Comparison of ENCODE assay signal across 18 cellular contexts in genomic region chr15:72614810-72615532, GRCh38. TPM values are rescaled to one million over a fixed set of nuclear protein-coding genes. Genes with fewer than 3 reads are reported as not detected.
DNase-seq lines count a peak whose midpoint lies in the region; ATAC-seq and TF ChIP-seq lines count a peak whose summit lies in the region.
"Had no signal": no experiment of that assay in that cellular context is flagged by ENCODE, and none has a peak within 500 bp of the region (broad histone marks: within the 10 kb centered on the region; RNA-seq: fewer than 3 reads in every experiment).

No MANE protein-coding gene starts in this region.

- H2BK120ac ChIP-seq in mesendoderm (ENCODE audit: low read depth, low read length) = no peak overlapping the region

- no peak overlapping the region for H2BK15ac ChIP-seq in mesendoderm (replicated peaks; ENCODE audit: low read depth)

- ATAC-seq in Right ventricle myocardium inferior (no peak), foreskin keratinocyte (peak; percentile 46), upper lobe of right lung (peak; percentile 40)
- ATAC-seq: Panc1, SK-N-SH treated with all-trans-retinoic acid at 6 μM for 48 hours had no signal

- H3K79me2 ChIP-seq in mesendoderm (ENCODE audit: control insufficient read depth, insufficient read depth, low read length) = no peaks in the 10 kb centered on the region

- no peak overlapping the region for H3K4me3 ChIP-seq in cardiac muscle cell
- H3K4me3 ChIP-seq in upper lobe of right lung = no peak overlapping the region
- no peak overlapping the region for H3K4me3 ChIP-seq in mesendoderm (ENCODE audit: low read length)

- WGBS in mesendoderm (ENCODE audit: extremely low coverage, insufficient coverage, low lambda C conversion rate) = no CpG with 5 or more reads among the region's 3 CpGs

- H2AK5ac ChIP-seq in mesendoderm (ENCODE audit: low read length) = no peak overlapping the region

- H3K27ac ChIP-seq in cardiac muscle cell = peak overlapping the region; percentile 60
- no peak overlapping the region for H3K27ac ChIP-seq in foreskin keratinocyte
- H3K27ac ChIP-seq in upper lobe of right lung = no peak overlapping the region
- H3K27ac ChIP-seq in mesendoderm (ENCODE audit: low read depth, low read length) = no peak overlapping the region

- H3K4me1 ChIP-seq in cardiac muscle cell (ENCODE audit: low read depth) (peaks cover 12% of the 10 kb centered on the region), foreskin keratinocyte (no peaks in the 10 kb centered on the region), upper lobe of right lung (no peaks in the 10 kb centered on the region), mesendoderm (ENCODE audit: control insufficient read depth, low read depth, low read length) (peaks cover 2% of the 10 kb centered on the region)
- H3K4me1 ChIP-seq: Caco-2 had no signal

- no peak overlapping the region for H2BK5ac ChIP-seq in mesendoderm (ENCODE audit: low read length)

- H3K4me2 ChIP-seq in mesendoderm (ENCODE audit: low read length) = no peak overlapping the region

- intact Hi-C loops in Right ventricle myocardium inferior (cut with DNase I) (no loop called here), upper lobe of right lung (cut with DNase I) (no loop called here)

- no peaks in the 10 kb centered on the region for H3K36me3 ChIP-seq in cardiac muscle cell
- H3K36me3 ChIP-seq in upper lobe of right lung = no peaks in the 10 kb centered on the region
- no peaks in the 10 kb centered on the region for H3K36me3 ChIP-seq in mesendoderm (ENCODE audit: control insufficient read depth, insufficient read depth, low read length)

- H3K4ac ChIP-seq in mesendoderm (ENCODE audit: low read depth, low read length) = no peak overlapping the region

- H4K5ac ChIP-seq in mesendoderm (ENCODE audit: low read length) = no peak overlapping the region

- H3K18ac ChIP-seq in mesendoderm (ENCODE audit: low read length) = no peak overlapping the region

- H3K79me1 ChIP-seq in mesendoderm (ENCODE audit: low read length) = no peaks in the 10 kb centered on the region

- H4K8ac ChIP-seq in mesendoderm (ENCODE audit: low read depth, low read length) = no peak overlapping the region

- H3K56ac ChIP-seq in mesendoderm (ENCODE audit: low read length) = no peak overlapping the region

- no peak overlapping the region for H3K23ac ChIP-seq in mesendoderm (ENCODE audit: low read length)

- TF ChIP-seq CTCF in cardiac muscle cell (IDR thresholded peaks at IDR 0.05; ENCODE audit: low read depth, low read length) (no peak), foreskin keratinocyte (conservative IDR thresholded peaks at IDR 0.05) (no peak), upper lobe of right lung (IDR thresholded peaks at IDR 0.05) (no peak)

- no peaks in the 10 kb centered on the region for H3K9me3 ChIP-seq in cardiac muscle cell (ENCODE audit: low read depth)
- no peaks in the 10 kb centered on the region for H3K9me3 ChIP-seq in upper lobe of right lung
- H3K9me3 ChIP-seq: Caco-2 had no signal

- no peak overlapping the region for H3K9ac ChIP-seq in mesendoderm (ENCODE audit: low read length)

- no peak for DNase-seq in cardiac muscle cell (ENCODE audit: low read depth in 1 of 2, low spot score in 1 of 2)
- no peak for DNase-seq in Right ventricle myocardium inferior (ENCODE audit: missing footprints)
- peak; percentile 87 for DNase-seq in NCI-H1105 treated with DMSO at 0.1 percent for 48 hours (lab: John Stamatoyannopoulos, UW)
- DNase-seq in foreskin keratinocyte = peak in 1 of 2 donors; percentile 9
- DNase-seq in upper lobe of right lung = no peak
- DNase-seq in middle frontal gyrus (ENCODE audit: extremely low spot score, low spot score) = no peak
- DNase-seq in MV-4-11 (lab: John Stamatoyannopoulos, UW) = no peak
- DNase-seq in mesendoderm = no peak
- DNase-seq: AML-193, Caco-2, GF-D8, NCI-H1930, NCI-H226, NCI-H748 treated with DMSO at 0.1 percent for 48 hours had no signal

- H3K27me3 ChIP-seq in cardiac muscle cell (no peaks in the 10 kb centered on the region), foreskin keratinocyte (peaks cover 3% of the 10 kb centered on the region), upper lobe of right lung (no peaks in the 10 kb centered on the region), mesendoderm (ENCODE audit: insufficient read depth, low read length, poor library complexity) (no peaks in the 10 kb centered on the region)

RNA-seq across cellular contexts. Expression of gene GOLGA6B, which starts 39.5 kb away (rescaled TPM):
- total RNA-seq in cardiac muscle cell (0.80 TPM in 1 of 2 replicates, not detected in the other), Right ventricle myocardium inferior (not detected), foreskin keratinocyte (not detected in 2 replicates), upper lobe of right lung (not detected)
- polyA plus RNA-seq in cardiac muscle cell (0.32 TPM in 1 of 2 replicates, not detected in the other), foreskin keratinocyte (not detected in 2 replicates)
- polyA plus RNA-seq in mesendoderm (2013, experiment 1 of 2) = 0.06 TPM
- polyA plus RNA-seq in mesendoderm (2013, experiment 2 of 2) = 0.07 TPM
- total RNA-seq: Caco-2; Right ventricle myocardium superior; T-helper 1 cell treated with Interleukin-12 subunit alpha and Interleukin-12 subunit beta and Interleukin-4 antibody, amounts not matched to agents 30 ng/mL and 1 ng/mL, for 36 hours had no signal
